In the genomic region with DNA sequence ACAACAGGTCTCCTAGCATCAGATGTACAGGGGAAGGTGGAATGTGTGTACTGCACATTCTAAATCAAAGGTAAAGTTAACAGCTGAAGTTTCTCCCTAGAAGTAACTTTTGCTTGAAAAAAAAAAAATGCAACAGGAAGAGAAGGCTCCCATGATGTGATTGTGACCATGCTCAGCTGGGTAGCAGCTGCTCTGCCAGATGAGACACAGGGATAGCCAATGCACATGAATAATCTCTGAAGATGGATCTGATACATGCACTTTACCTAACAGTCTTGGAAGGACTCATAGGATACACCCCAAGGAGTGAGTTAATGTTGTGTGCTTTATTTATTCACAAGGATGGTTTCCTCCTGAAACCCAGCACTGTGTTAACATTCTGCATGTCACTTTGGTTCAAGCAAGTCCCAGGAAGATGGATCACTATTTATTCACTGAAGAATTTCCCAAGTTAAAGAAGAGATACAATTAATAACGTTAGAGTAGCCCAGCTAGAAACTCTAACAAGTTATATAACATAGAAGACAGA, we compare ENCODE assay signal across 1 cellular context.
TF ChIP-seq lines count a peak whose summit lies in the region.

No MANE protein-coding gene starts in this region.

TF ChIP-seq in IMR-90, 13 proteins besides CTCF, POLR2A, EP300 and RAD21 (continued from another document):
- TF ChIP-seq CHD1 (IDR thresholded peaks at IDR 0.05; ENCODE audit: low read depth, low read length), result no peak
- no peak for TF ChIP-seq CEBPB (IDR thresholded peaks at IDR 0.05; ENCODE audit: low read depth, low read length)
